ENCODE assay signal across 18 cellular contexts in the genomic region with DNA sequence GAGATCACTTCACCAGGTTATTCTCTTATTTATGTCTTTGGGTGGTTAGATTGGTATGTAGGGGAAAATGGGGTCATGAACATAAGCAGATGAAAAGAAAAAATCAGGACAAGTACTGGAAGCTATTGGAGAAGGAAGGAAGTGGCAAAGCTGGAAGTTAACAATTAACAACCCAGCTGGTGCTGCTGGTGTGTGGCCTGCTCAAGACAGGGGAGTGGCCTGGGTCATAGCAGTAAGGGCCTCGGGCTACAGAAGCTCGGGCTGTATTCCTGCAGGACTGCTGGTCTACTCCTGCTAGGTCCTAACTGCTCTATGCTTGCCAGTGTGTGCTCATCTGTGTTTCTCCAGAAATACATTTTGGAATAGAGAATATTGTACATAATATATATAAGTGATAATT. TPM values are rescaled to one million over a fixed set of nuclear protein-coding genes. Genes with fewer than 3 reads are reported as not detected.
A peak's percentile ranks its signal among the peaks of the same experiment; 100 is the strongest.
DNase-seq lines count a peak whose midpoint lies in the region; ATAC-seq, FAIRE-seq and TF ChIP-seq lines count a peak whose summit lies in the region.
"Had no signal": no experiment of that assay in that cellular context is flagged by ENCODE, and none has a peak within 500 bp of the region (broad histone marks: within the 10 kb centered on the region; RNA-seq: fewer than 3 reads in every experiment).

No MANE protein-coding gene starts in this region.

- H3K4me3 Mint-ChIP-seq in WTC11 = no peak overlapping the region
- H3K4me3 Mint-ChIP-seq: nephron progenitor cell had no signal

- peak; percentile 15 for FAIRE-seq in GM18507 (lab: Jason Lieb, UNC)
- FAIRE-seq: astrocyte had no signal

- no peaks in the 10 kb centered on the region for H3K9me3 Mint-ChIP-seq in WTC11
- H3K9me3 Mint-ChIP-seq: nephron progenitor cell had no signal

- CTCF ChIA-PET in WTC11 (lab: Charles Lee) = no interaction called here

- ATAC-seq in WTC11 = peak; percentile 73
- no peak for ATAC-seq in GM18909 (IDR thresholded peaks at IDR 0.05; ENCODE audit: poor library complexity, unreplicated experiment)
- ATAC-seq in GM19397 (IDR thresholded peaks at IDR 0.05; ENCODE audit: unreplicated experiment) = no peak

- H3K27ac Mint-ChIP-seq in WTC11 = no peak overlapping the region

- H3K27me3 Mint-ChIP-seq in WTC11 (ENCODE audit: low read depth) = no peaks in the 10 kb centered on the region

- peaks cover 74% of the 10 kb centered on the region for H3K36me3 Mint-ChIP-seq in WTC11

- POLR2A ChIA-PET in WTC11 (lab: Charles Lee) = no interaction called here

- TF ChIP-seq CTCF in WTC11 (IDR thresholded peaks at IDR 0.05) = no peak

- DNase-seq in GM18507 (ENCODE audit: extremely low spot score, insufficient read length, low read depth) (no peak), WTC11 (ENCODE audit: low spot score) (no peak), islet precursor cell (peak; percentile 77), renal cortical epithelial cell (ENCODE audit: low read depth) (peak; percentile 95), NCI-H510A (lab: John Stamatoyannopoulos, UW) (no peak)
- DNase-seq in stimulated activated CD4-positive, alpha-beta T cell treated with anti-CD3 and anti-CD28 coated beads, Interleukin-2, amount 100 ng/mL, for 24 hours = no peak
- DNase-seq: activated CD8-positive, alpha-beta memory T cell treated with anti-CD3 and anti-CD28 coated beads for 24 hours; activated effector memory CD4-positive, alpha-beta T cell treated with anti-CD3 and anti-CD28 coated beads, Interleukin-2, amount 50 U/mL, for 16 hours; BE2C; cortex of kidney; DMS79 treated with DMSO at 0.1 percent for 48 hours; esophagus squamous epithelium; NCI-H1694 treated with DMSO at 0.1 percent for 48 hours; nephron progenitor cell; SK-N-SH had no signal

- H3K4me1 Mint-ChIP-seq in WTC11 = peaks cover 28% of the 10 kb centered on the region

TF ChIP-seq in WTC11, 78 proteins besides CTCF, POLR2A, EP300 and RAD21:
- TF ChIP-seq E2F1 (CRISPR knock-in tag; IDR thresholded peaks at IDR 0.05) (no peak), NFATC4 (CRISPR knock-in tag; IDR thresholded peaks at IDR 0.05) (no peak), TEAD1 (CRISPR knock-in tag; IDR thresholded peaks at IDR 0.05) (no peak)
TF ChIP-seq in WTC11: peak in this region for 0.

RNA-seq across cellular contexts. Expression of gene MYLIP, which starts 19.6 kb away (rescaled TPM):
- total RNA-seq in WTC11 (2021) (43.4 to 50.0 TPM (median 44.5 TPM) in 3 replicates), renal cortical epithelial cell (8.0 and 22.3 TPM in 2 replicates)

Comparison
In these comparisons a context has a peak if more than half of its experiments do, and no peak if none do; other contexts are left out.
1. DNase-seq: peak in islet precursor cell (single experiment) and renal cortical epithelial cell (single experiment); none in GM18507 (single experiment), WTC11 (single experiment), stimulated activated CD4-positive, alpha-beta T cell treated with anti-CD3 and anti-CD28 coated beads, Interleukin-2, amount 100 ng/mL, for 24 hours (0 of 2) and NCI-H510A (single experiment).